In the genomic region with DNA sequence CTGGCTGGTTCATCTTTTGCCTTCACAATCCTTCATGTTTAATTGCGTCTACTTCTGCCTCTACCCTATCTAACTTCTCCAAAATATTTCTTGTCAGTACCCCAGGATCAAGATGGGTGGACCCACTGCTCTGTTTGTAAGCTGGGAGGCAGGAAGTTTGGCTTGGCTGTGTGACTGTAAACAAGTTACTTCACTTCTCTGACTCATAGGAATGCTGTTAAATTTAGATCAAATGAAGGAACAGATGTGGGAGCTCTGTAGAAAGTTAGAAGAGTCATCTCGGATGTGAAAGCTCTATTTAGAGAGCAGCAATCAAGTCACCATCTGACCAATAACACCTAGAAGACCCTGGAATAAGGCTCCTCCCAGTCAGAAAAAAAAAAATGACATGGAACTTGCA, we compare ENCODE assay signal across 12 cellular contexts. TPM values are rescaled to one million over a fixed set of nuclear protein-coding genes. Genes with fewer than 3 reads are reported as not detected.
DNase-seq lines count a peak whose midpoint lies in the region; ATAC-seq and TF ChIP-seq lines count a peak whose summit lies in the region.
"Had no signal": no experiment of that assay in that cellular context is flagged by ENCODE, and none has a peak within 500 bp of the region (broad histone marks: within the 10 kb centered on the region; RNA-seq: fewer than 3 reads in every experiment).

No MANE protein-coding gene starts in this region.

- TF ChIP-seq EP300 in esophagus muscularis mucosa (IDR thresholded peaks at IDR 0.05) = no peak

- H3K4me2 ChIP-seq in PC-3 (ENCODE audit: low read length) = no peak overlapping the region

- BruUV-seq in PC-3 (replicated peaks; lab: Mats Ljungman, UMichigan) = no TSS peak

- H3K27ac ChIP-seq in PC-3 (ENCODE audit: low read length) = no peak overlapping the region
- peak overlapping the region; percentile 52 to 72 (median 63) for H3K27ac ChIP-seq in esophagus muscularis mucosa (replicated peaks in 1 of 4)
- no peak overlapping the region for H3K27ac ChIP-seq in naive thymus-derived CD4-positive, alpha-beta T cell (ENCODE audit: low read depth, low read length)

- peak; percentile 53 for ATAC-seq in PC-3
- peak; percentile 38 for ATAC-seq in naive thymus-derived CD4-positive, alpha-beta T cell
- ATAC-seq in GM18505 (IDR thresholded peaks at IDR 0.05; ENCODE audit: unreplicated experiment) = no peak
- ATAC-seq in HG03139 (IDR thresholded peaks at IDR 0.05; ENCODE audit: unreplicated experiment) = no peak

- H3K27ac Mint-ChIP-seq in naive thymus-derived CD4-positive, alpha-beta T cell = no peak overlapping the region
- H3K27ac Mint-ChIP-seq: IgD-negative memory B cell had no signal

- no peaks in the 10 kb centered on the region for H3F3A ChIP-seq in PC-3 (ENCODE audit: low read length, unreplicated experiment)

- no peak overlapping the region for H2AFZ ChIP-seq in PC-3 (ENCODE audit: low read length)

- CTCF ChIA-PET in PC-3 (lab: Charles Lee) = no interaction called here
- CTCF ChIA-PET in naive thymus-derived CD4-positive, alpha-beta T cell (lab: Charles Lee) = no interaction called here

- POLR2A ChIA-PET in PC-3 (lab: Charles Lee; ENCODE audit: unreplicated experiment) = no interaction called here
- POLR2A ChIA-PET in naive thymus-derived CD4-positive, alpha-beta T cell (lab: Charles Lee) = no interaction called here

- no peaks in the 10 kb centered on the region for H3K9me3 ChIP-seq in PC-3 (ENCODE audit: low read length)
- no peaks in the 10 kb centered on the region for H3K9me3 ChIP-seq in esophagus muscularis mucosa
- no peaks in the 10 kb centered on the region for H3K9me3 ChIP-seq in naive thymus-derived CD4-positive, alpha-beta T cell (ENCODE audit: control insufficient read depth in 2 of 3, low read length in 3 of 3)

- DNase-seq in AG10803 (ENCODE audit: low read depth) = peak; percentile 89
- DNase-seq in PC-3 = peak; percentile 65
- no peak for DNase-seq in esophagus muscularis mucosa (ENCODE audit: extremely low spot score)
- no peak for DNase-seq in naive thymus-derived CD4-positive, alpha-beta T cell
- DNase-seq in ecto neural progenitor cell (ENCODE audit: low spot score) = no peak
- DNase-seq in KG1 (lab: John Stamatoyannopoulos, UW) = no peak
- DNase-seq: activated CD8-positive, alpha-beta memory T cell treated with anti-CD3 and anti-CD28 coated beads, Interleukin-2, amount 50 U/mL, for 4 hours; hippocampal formation; RPMI8226 had no signal

- H3K4me3 Mint-ChIP-seq in naive thymus-derived CD4-positive, alpha-beta T cell = no peak overlapping the region

- intact Hi-C loops in PC-3 (cut with micrococcal nuclease) (loop anchor here (5.0 to 10.0 kb wide), 2 partner anchors 56 to 91 kb away; a partner anchor contains a TSS), esophagus muscularis mucosa (cut with DNase I) (loop anchor here (10.0 kb wide), 1 partner anchor 61 kb away; no protein-coding TSS in a partner anchor)
- intact Hi-C loops in naive thymus-derived CD4-positive, alpha-beta T cell (cut with micrococcal nuclease) = no loop called here

- H3K4me1 ChIP-seq in PC-3 (ENCODE audit: insufficient read depth, low read length) (peaks cover 14% of the 10 kb centered on the region), esophagus muscularis mucosa (peaks cover 26 to 44% (median 41%) of the 10 kb centered on the region in 4 donors)
- no peaks in the 10 kb centered on the region for H3K4me1 ChIP-seq in naive thymus-derived CD4-positive, alpha-beta T cell (ENCODE audit: control insufficient read depth in 2 of 2, insufficient read depth in 2 of 2, low read length in 2 of 2)

- no peaks in the 10 kb centered on the region for H3K79me2 ChIP-seq in PC-3 (ENCODE audit: low read length)

- no peaks in the 10 kb centered on the region for H3K36me3 ChIP-seq in PC-3 (ENCODE audit: low read depth, low read length)
- no peaks in the 10 kb centered on the region for H3K36me3 ChIP-seq in esophagus muscularis mucosa
- no peaks in the 10 kb centered on the region for H3K36me3 ChIP-seq in naive thymus-derived CD4-positive, alpha-beta T cell (ENCODE audit: control insufficient read depth in 2 of 3, insufficient read depth in 3 of 3, low read length in 3 of 3)

- no peak overlapping the region for H3K9ac ChIP-seq in PC-3 (ENCODE audit: low read length)

- peaks cover 7 to 18% (median 9%) of the 10 kb centered on the region in 5 donors for H3K27me3 Mint-ChIP-seq in naive thymus-derived CD4-positive, alpha-beta T cell

- no peak for TF ChIP-seq POLR2A in esophagus muscularis mucosa (IDR thresholded peaks at IDR 0.05; ENCODE audit: low read depth)
- no peak for TF ChIP-seq POLR2A in GM18505 (IDR thresholded peaks at IDR 0.05; ENCODE audit: borderline replicate concordance, extremely low read depth, insufficient read depth, insufficient read length)

- no peaks in the 10 kb centered on the region for H4K20me1 ChIP-seq in PC-3 (ENCODE audit: low read length)

- H3K27me3 ChIP-seq in PC-3 (ENCODE audit: low read length) = no peaks in the 10 kb centered on the region
- no peaks in the 10 kb centered on the region for H3K27me3 ChIP-seq in esophagus muscularis mucosa
- H3K27me3 ChIP-seq in naive thymus-derived CD4-positive, alpha-beta T cell (ENCODE audit: control insufficient read depth in 2 of 2, insufficient read depth in 2 of 2, low read length in 2 of 2) = no peaks in the 10 kb centered on the region

- H3K9me2 ChIP-seq in PC-3 (replicated peaks; ENCODE audit: low read length) = no peaks in the 10 kb centered on the region

- 38% methylated on average over 2 of the region's 2 CpGs for WGBS in esophagus muscularis mucosa

- TF ChIP-seq CTCF in AG10803 (conservative IDR thresholded peaks at IDR 0.05; ENCODE audit: low read length) (no peak), PC-3 (conservative IDR thresholded peaks at IDR 0.05; ENCODE audit: low read depth, low read length) (no peak), esophagus muscularis mucosa (IDR thresholded peaks at IDR 0.05) (no peak)

- no peaks in the 10 kb centered on the region for H3K4me1 Mint-ChIP-seq in naive thymus-derived CD4-positive, alpha-beta T cell
- H3K4me1 Mint-ChIP-seq: IgD-negative memory B cell had no signal

- H3K9me3 Mint-ChIP-seq in naive thymus-derived CD4-positive, alpha-beta T cell = peaks cover 0 to 2% (median 0%) of the 10 kb centered on the region in 11 donors
- H3K9me3 Mint-ChIP-seq: IgD-negative memory B cell had no signal

- H3K4me3 ChIP-seq in AG10803 (ENCODE audit: low read length) = no peak overlapping the region
- no peak overlapping the region for H3K4me3 ChIP-seq in PC-3 (ENCODE audit: low read length)
- peak overlapping the region; percentile 27 to 36 (median 32) for H3K4me3 ChIP-seq in esophagus muscularis mucosa
- H3K4me3 ChIP-seq in naive thymus-derived CD4-positive, alpha-beta T cell (ENCODE audit: low read length) = no peak overlapping the region

- H3K36me3 Mint-ChIP-seq in naive thymus-derived CD4-positive, alpha-beta T cell = no peaks in the 10 kb centered on the region

RNA-seq across cellular contexts. Expression of a gene that starts 55.2 kb away (rescaled TPM):
- total RNA-seq in PC-3 (2014; rRNA removed) = 8.1 and 12.7 TPM in 2 replicates
- 10 to 100 TPM; 36.3 to 63.6 (median 48.2) TPM for total RNA-seq in esophagus muscularis mucosa
- total RNA-seq in naive thymus-derived CD4-positive, alpha-beta T cell = 10 to 100 TPM; 18.7 to 33.2 (median 27.6) TPM
- 1 to 10 TPM; 9.1 to 9.9 TPM for polyA plus RNA-seq in naive thymus-derived CD4-positive, alpha-beta T cell

Comparison
In these comparisons a context has a peak if more than half of its experiments do, and no peak if none do; other contexts are left out.
1. DNase-seq: peak in AG10803 (single experiment) and PC-3 (single experiment); none in esophagus muscularis mucosa (single experiment), naive thymus-derived CD4-positive, alpha-beta T cell (0 of 9), ecto neural progenitor cell (single experiment) and KG1 (single experiment).
2. H3K4me3 ChIP-seq: peak in esophagus muscularis mucosa (4 of 4); none in AG10803 (single experiment), PC-3 (single experiment) and naive thymus-derived CD4-positive, alpha-beta T cell (single experiment).
3. ATAC-seq: peak in PC-3 (single experiment) and naive thymus-derived CD4-positive, alpha-beta T cell (single experiment); none in GM18505 (single experiment) and HG03139 (single experiment).
4. H3K27ac ChIP-seq: peak in esophagus muscularis mucosa (4 of 4); none in PC-3 (single experiment) and naive thymus-derived CD4-positive, alpha-beta T cell (single experiment).
5. intact Hi-C loops: an anchor here in PC-3 (5.0 to 10.0 kb wide) and esophagus muscularis mucosa (10.0 kb wide); none called in naive thymus-derived CD4-positive, alpha-beta T cell.